13 cellular contexts compared by ENCODE assay signal in genomic region chr12:110304061-110304551, GRCh38. TPM values are rescaled to one million over a fixed set of nuclear protein-coding genes. Genes with fewer than 3 reads are reported as not detected.
DNase-seq lines count a peak whose midpoint lies in the region; ATAC-seq, FAIRE-seq and TF ChIP-seq lines count a peak whose summit lies in the region.
"Had no signal": no experiment of that assay in that cellular context is flagged by ENCODE, and none has a peak within 500 bp of the region (broad histone marks: within the 10 kb centered on the region; RNA-seq: fewer than 3 reads in every experiment).

No MANE protein-coding gene starts in this region.

- TF ChIP-seq CTCF in left ventricle myocardium inferior (IDR thresholded peaks at IDR 0.05; ENCODE audit: borderline replicate concordance) (no peak), fibroblast of pulmonary artery (IDR thresholded peaks at IDR 0.05; ENCODE audit: low read length, missing control alignments) (no peak), type B pancreatic cell (conservative IDR thresholded peaks at IDR 0.05) (no peak), mucosa of descending colon (IDR thresholded peaks at IDR 0.05) (no peak)

- no peak for FAIRE-seq in H54 (lab: Jason Lieb, UNC)
- FAIRE-seq: GM19239 had no signal

- H3K4me3 ChIP-seq in left ventricle myocardium inferior = peak overlapping the region; percentile 37
- H3K4me3 ChIP-seq in fibroblast of pulmonary artery (replicated peaks; ENCODE audit: low read depth, low read length) = no peak overlapping the region
- H3K4me3 ChIP-seq in mucosa of descending colon = no peak overlapping the region

- intact Hi-C loops in left ventricle myocardium inferior (cut with micrococcal nuclease) (no loop called here), Right ventricle myocardium superior (cut with DNase I) (no loop called here), mucosa of descending colon (cut with DNase I, micrococcal nuclease) (no loop called here)

- peaks cover 19% of the 10 kb centered on the region for H3K4me1 Mint-ChIP-seq in type B pancreatic cell (ENCODE audit: unreplicated experiment)

- TF ChIP-seq POLR2A in H54 (IDR thresholded peaks at IDR 0.05; ENCODE audit: low read depth, low read length) = no peak

- DNase-seq in left ventricle myocardium inferior = no peak
- no peak for DNase-seq in Right ventricle myocardium superior
- DNase-seq in amniotic stem cell (lab: John Stamatoyannopoulos, UW) = peak; percentile 32
- peak; percentile 63 for DNase-seq in fibroblast of pulmonary artery (ENCODE audit: low read depth)
- no peak for DNase-seq in type B pancreatic cell (ENCODE audit: extremely low spot score, unreplicated experiment)
- no peak for DNase-seq in H54 (ENCODE audit: insufficient read length, low spot score)
- no peak for DNase-seq in mucosa of descending colon
- no peak for DNase-seq in 8988T
- DNase-seq: activated naive CD4-positive, alpha-beta T cell; H9; SHP77; stimulated activated naive CD4-positive, alpha-beta T cell had no signal

- H3K36me3 ChIP-seq in left ventricle myocardium inferior = peaks cover 81% of the 10 kb centered on the region
- H3K36me3 ChIP-seq in mucosa of descending colon (ENCODE audit: low read depth) = peaks cover 7% of the 10 kb centered on the region

- peak overlapping the region; percentile 21 for H3K27ac Mint-ChIP-seq in type B pancreatic cell

- H3K9me3 ChIP-seq in left ventricle myocardium inferior (replicated peaks) (no peaks in the 10 kb centered on the region), mucosa of descending colon (no peaks in the 10 kb centered on the region)

- peaks cover 51% of the 10 kb centered on the region for H3K36me3 Mint-ChIP-seq in type B pancreatic cell

- ATAC-seq in Right ventricle myocardium superior (ENCODE audit: poor library complexity) (no peak), mucosa of descending colon (no peak)

- no peaks in the 10 kb centered on the region for H3K27me3 Mint-ChIP-seq in type B pancreatic cell

- peaks cover 4% of the 10 kb centered on the region for H3K9me3 Mint-ChIP-seq in type B pancreatic cell
- H3K9me3 Mint-ChIP-seq: H9 had no signal

- H3K4me3 Mint-ChIP-seq in type B pancreatic cell = no peak overlapping the region
- H3K4me3 Mint-ChIP-seq: H9 had no signal

- H3K4me1 ChIP-seq in left ventricle myocardium inferior (peaks cover 90% of the 10 kb centered on the region), mucosa of descending colon (ENCODE audit: low read depth) (no peaks in the 10 kb centered on the region)

- peak overlapping the region; percentile 3 for H3K27ac ChIP-seq in left ventricle myocardium inferior (replicated peaks)

- no peaks in the 10 kb centered on the region for H3K27me3 ChIP-seq in left ventricle myocardium inferior (ENCODE audit: low read depth)

RNA-seq across cellular contexts. Expression of gene ATP2A2, which starts 23.1 kb away (rescaled TPM):
- 1,955 TPM for total RNA-seq in left ventricle myocardium inferior
- 3,087 TPM for total RNA-seq in Right ventricle myocardium superior
- 163 and 203 TPM in 2 replicates for total RNA-seq in type B pancreatic cell (ENCODE audit: low replicate concordance)
- total RNA-seq in mucosa of descending colon = 100 to 1,000 TPM; 242 to 287 (median 259) TPM

Comparison
In these comparisons a context has a peak if more than half of its experiments do, and no peak if none do; other contexts are left out.
1. DNase-seq: peak in amniotic stem cell (single experiment) and fibroblast of pulmonary artery (single experiment); none in left ventricle myocardium inferior (single experiment), Right ventricle myocardium superior (single experiment), type B pancreatic cell (single experiment), H54 (single experiment), mucosa of descending colon (0 of 3) and 8988T (single experiment).